ENCODE assay signal across 10 cellular contexts in genomic region chr1:154176341-154176740, GRCh38. TPM values are rescaled to one million over a fixed set of nuclear protein-coding genes. Genes with fewer than 3 reads are reported as not detected.
DNase-seq lines count a peak whose midpoint lies in the region; ATAC-seq, FAIRE-seq and TF ChIP-seq lines count a peak whose summit lies in the region.
"Had no signal": no experiment of that assay in that cellular context is flagged by ENCODE, and none has a peak within 500 bp of the region (broad histone marks: within the 10 kb centered on the region; RNA-seq: fewer than 3 reads in every experiment).

No MANE protein-coding gene starts in this region.

- no peaks in the 10 kb centered on the region for H3K9me3 Mint-ChIP-seq in endothelial cell (ENCODE audit: unreplicated experiment)
- H3K9me3 Mint-ChIP-seq in naive thymus-derived CD8-positive, alpha-beta T cell: no peaks in the 10 kb centered on the region

- TF ChIP-seq CTCF in endothelial cell (IDR thresholded peaks at IDR 0.05; ENCODE audit: unreplicated experiment): no peak

- H3K36me3 Mint-ChIP-seq in endothelial cell (ENCODE audit: low read depth, unreplicated experiment): peaks cover 54% of the 10 kb centered on the region
- peaks cover 12 to 75% (median 16%) of the 10 kb centered on the region in 3 donors for H3K36me3 Mint-ChIP-seq in naive thymus-derived CD8-positive, alpha-beta T cell

- POLR2A ChIA-PET in naive thymus-derived CD8-positive, alpha-beta T cell (lab: Charles Lee): no interaction called here

- H3K4me1 Mint-ChIP-seq in endothelial cell (ENCODE audit: unreplicated experiment): peaks cover 70% of the 10 kb centered on the region
- peaks cover 48 to 76% (median 70%) of the 10 kb centered on the region in 4 donors for H3K4me1 Mint-ChIP-seq in naive thymus-derived CD8-positive, alpha-beta T cell

- H3K27ac Mint-ChIP-seq in endothelial cell (ENCODE audit: unreplicated experiment): peak overlapping the region; percentile 82
- H3K27ac Mint-ChIP-seq in naive thymus-derived CD8-positive, alpha-beta T cell: peak overlapping the region; percentile 57 to 99 (median 84)

- H3K4me3 Mint-ChIP-seq in endothelial cell (ENCODE audit: unreplicated experiment): peak overlapping the region; percentile 70
- H3K4me3 Mint-ChIP-seq in naive thymus-derived CD8-positive, alpha-beta T cell: peak overlapping the region; percentile 17 to 100 (median 64)

- ATAC-seq in naive thymus-derived CD8-positive, alpha-beta T cell: no peak

- FAIRE-seq in RCC 7860 (lab: Jason Lieb, UNC): peak; percentile 17
- FAIRE-seq: GM12891 had no signal

- peak; percentile 41 for DNase-seq in CD1c-positive myeloid dendritic cell (ENCODE audit: extremely low spot score)
- DNase-seq in RCC 7860 (ENCODE audit: low spot score): peak; percentile 47
- no peak for DNase-seq in endothelial cell (ENCODE audit: low spot score)
- no peak for DNase-seq in naive thymus-derived CD8-positive, alpha-beta T cell
- DNase-seq in stimulated activated CD4-positive, alpha-beta T cell treated with anti-CD3 and anti-CD28 coated beads, Interleukin-4, amount 100 ng/mL, for 1 hour: no peak
- DNase-seq in NOMO-1 treated with dmso at 0.1 percent for 144 hours (lab: John Stamatoyannopoulos, UW; ENCODE audit: unreplicated experiment): no peak
- DNase-seq in NCI-H774 (lab: John Stamatoyannopoulos, UW): no peak
- no peak for DNase-seq in HuH-7.5 (ENCODE audit: low spot score)

- H3K27me3 Mint-ChIP-seq in endothelial cell (ENCODE audit: unreplicated experiment): peaks cover 11% of the 10 kb centered on the region
- no peaks in the 10 kb centered on the region for H3K27me3 Mint-ChIP-seq in naive thymus-derived CD8-positive, alpha-beta T cell

RNA-seq across cellular contexts. Expression of gene TPM3, which starts 15.6 kb away (rescaled TPM):
- 689 TPM for total RNA-seq in endothelial cell (ENCODE audit: unreplicated experiment)
- total RNA-seq in naive thymus-derived CD8-positive, alpha-beta T cell: 100 to 1,000 TPM; 287 to 307 TPM
- 1,000 to 10,000 TPM in 1 of 3 donors, 100 to 1,000 TPM in 2; 791 to 1,022 (median 805) TPM for polyA plus RNA-seq in naive thymus-derived CD8-positive, alpha-beta T cell

RNA-seq across cellular contexts. Expression of gene NUP210L, which starts 21.5 kb away (rescaled TPM):
- 0.15 TPM for total RNA-seq in endothelial cell (ENCODE audit: unreplicated experiment)
- total RNA-seq in naive thymus-derived CD8-positive, alpha-beta T cell: under 1 TPM; 0.16 to 0.22 TPM
- under 1 TPM in 1 of 3 donors, not detected in 2; 0.06 TPM for polyA plus RNA-seq in naive thymus-derived CD8-positive, alpha-beta T cell

RNA-seq across cellular contexts. Expression of gene CFAP141, which starts 29.8 kb away (rescaled TPM):
- not detected for total RNA-seq in endothelial cell (ENCODE audit: unreplicated experiment)
- total RNA-seq in naive thymus-derived CD8-positive, alpha-beta T cell: not detected
- polyA plus RNA-seq in naive thymus-derived CD8-positive, alpha-beta T cell: not detected
- polyA plus RNA-seq: esophagus had no signal

RNA-seq across cellular contexts. Expression of gene UBAP2L, which starts 44.4 kb away (rescaled TPM):
- total RNA-seq in endothelial cell (ENCODE audit: unreplicated experiment): 243 TPM
- total RNA-seq in naive thymus-derived CD8-positive, alpha-beta T cell: 100 to 1,000 TPM; 205 to 206 TPM
- 10 to 100 TPM; 42.0 to 70.5 (median 54.8) TPM for polyA plus RNA-seq in naive thymus-derived CD8-positive, alpha-beta T cell

Comparison
In these comparisons a context has a peak if more than half of its experiments do, and no peak if none do; other contexts are left out.
1. DNase-seq: peak in CD1c-positive myeloid dendritic cell (single experiment) and RCC 7860 (single experiment); none in endothelial cell (single experiment), naive thymus-derived CD8-positive, alpha-beta T cell (0 of 10), stimulated activated CD4-positive, alpha-beta T cell treated with anti-CD3 and anti-CD28 coated beads, Interleukin-4, amount 100 ng/mL, for 1 hour (single experiment), NOMO-1 treated with dmso at 0.1 percent for 144 hours (single experiment), NCI-H774 (single experiment) and HuH-7.5 (single experiment).